Comparison of ENCODE assay signal across 1 cellular context in genomic region chr15:72117698-72118399, GRCh38.
A peak's percentile ranks its signal among the peaks of the same experiment; 100 is the strongest.
TF ChIP-seq lines count a peak whose summit lies in the region.

TSS of gene MYO9A (minus strand) at chr15:72118150. CDS start at chr15:72046563, 71,587 bp downstream.

TF ChIP-seq in IMR-90, 13 proteins besides CTCF, POLR2A, EP300 and RAD21 (continued from another document):
- peak; percentile 94 for TF ChIP-seq CEBPB (IDR thresholded peaks at IDR 0.05; ENCODE audit: low read depth, low read length)
- no peak for TF ChIP-seq RCOR1 (IDR thresholded peaks at IDR 0.05; ENCODE audit: insufficient replicate concordance, low read length)
- TF ChIP-seq SMC3 (IDR thresholded peaks at IDR 0.05; ENCODE audit: low read depth, low read length) = no peak
- peak; percentile 99 for TF ChIP-seq BHLHE40 (IDR thresholded peaks at IDR 0.05; ENCODE audit: low read depth, low read length)
- TF ChIP-seq MAZ (IDR thresholded peaks at IDR 0.05; ENCODE audit: borderline replicate concordance, low read depth, low read length) = peak; percentile 46; the same call in 1 of the 2 replicates
- no peak for TF ChIP-seq ELK1 (IDR thresholded peaks at IDR 0.05; ENCODE audit: borderline replicate concordance, low read depth, low read length)
- TF ChIP-seq MAFK (IDR thresholded peaks at IDR 0.05; ENCODE audit: low read depth, low read length) = no peak
